ENCODE assay signal across 8 cellular contexts in genomic region chr10:61750943-61751471, GRCh38.
A peak's percentile ranks its signal among the peaks of the same experiment; 100 is the strongest.
DNase-seq lines count a peak whose midpoint lies in the region; ATAC-seq and TF ChIP-seq lines count a peak whose summit lies in the region.

No MANE protein-coding gene starts in this region.

- no peak for TF ChIP-seq POLR2A in ovary (IDR thresholded peaks at IDR 0.05)
- TF ChIP-seq POLR2A in upper lobe of left lung (IDR thresholded peaks at IDR 0.05), result no peak

- no peak overlapping the region for H3K4me2 ChIP-seq in fibroblast of lung (ENCODE audit: extremely low read depth, insufficient read depth, low read length)

- 68 to 86% (median 73%) methylated on average over 6 of the region's 6 CpGs for WGBS in ovary, 3 donors
- 48 to 58% methylated on average over 6 of the region's 6 CpGs for WGBS in upper lobe of left lung, 2 donors

- DNase-seq in BJ (ENCODE audit: low read depth) (no peak), NT2/D1 (ENCODE audit: low read depth, low spot score) (peak; percentile 11), activated T-cell treated with anti-CD3 and anti-CD28 coated beads for 24 hours (ENCODE audit: low read depth) (peak; percentile 65), fibroblast of lung (ENCODE audit: low read depth in 2 of 2) (peak; percentile 61 to 62), ovary (peak; percentile 29 to 61 (median 39)), upper lobe of left lung (peak in 1 of 2 donors; percentile 81)

- H3K27ac ChIP-seq in fibroblast of lung (ENCODE audit: insufficient read depth, low read length) (no peak overlapping the region), ovary (no peak overlapping the region), upper lobe of left lung (no peak overlapping the region)

- POLR2A ChIA-PET in BJ (lab: Charles Lee), result interaction anchor here (0.6 kb wide), 2 partner anchors 78 to 923 kb away, joined by 4 to 6 read pairs; no protein-coding TSS in a partner anchor

- no peaks in the 10 kb centered on the region for H3K79me2 ChIP-seq in fibroblast of lung (ENCODE audit: control insufficient read depth, insufficient read depth, low read length)

- CTCF ChIA-PET in BJ (lab: Yijun Ruan, JAX), result interaction anchor here (0.6 to 3.7 kb wide), 21 partner anchors 9 to 598 kb away, joined by 3 to 28 read pairs (median 4); partner anchors contain the start of gene ARID5B

- H3K4me3 ChIP-seq in BJ (ENCODE audit: low read depth, low read length) (no peak overlapping the region), NT2/D1 (ENCODE audit: insufficient read length, low read depth) (no peak overlapping the region), fibroblast of lung (replicated peaks in 1 of 4; ENCODE audit: control extremely low read depth in 1 of 4, insufficient read depth in 1 of 4, low read depth in 3 of 4, low read length in 4 of 4) (no peak overlapping the region), ovary (no peak overlapping the region), upper lobe of left lung (no peak overlapping the region)

- no peaks in the 10 kb centered on the region for H3K9me3 ChIP-seq in NT2/D1 (ENCODE audit: insufficient read depth, low read length)
- H3K9me3 ChIP-seq in fibroblast of lung (ENCODE audit: control insufficient read depth, insufficient read depth, low read depth, low read length), result no peaks in the 10 kb centered on the region
- no peaks in the 10 kb centered on the region for H3K9me3 ChIP-seq in ovary
- no peaks in the 10 kb centered on the region for H3K9me3 ChIP-seq in upper lobe of left lung

- intact Hi-C loops in ovary (cut with DNase I), result no loop called here

- H2AFZ ChIP-seq in fibroblast of lung (ENCODE audit: low read length), result no peak overlapping the region

- TF ChIP-seq EP300 in ovary (IDR thresholded peaks at IDR 0.05), result no peak
- TF ChIP-seq EP300 in upper lobe of left lung (IDR thresholded peaks at IDR 0.05), result no peak

- H3K27me3 ChIP-seq in BJ (ENCODE audit: control insufficient read depth, insufficient read depth, low read length) (no peaks in the 10 kb centered on the region), NT2/D1 (ENCODE audit: insufficient read depth, insufficient read length) (no peaks in the 10 kb centered on the region), fibroblast of lung (ENCODE audit: control insufficient read depth, insufficient read depth, low read length) (no peaks in the 10 kb centered on the region), ovary (no peaks in the 10 kb centered on the region), upper lobe of left lung (no peaks in the 10 kb centered on the region)

- no peaks in the 10 kb centered on the region for H3K4me1 ChIP-seq in NT2/D1 (ENCODE audit: insufficient read depth, insufficient read length)
- peaks cover 8% of the 10 kb centered on the region for H3K4me1 ChIP-seq in fibroblast of lung (ENCODE audit: control insufficient read depth, extremely low read depth, insufficient read depth, low read length)
- H3K4me1 ChIP-seq in ovary (ENCODE audit: insufficient read depth), result peaks cover 6% of the 10 kb centered on the region
- H3K4me1 ChIP-seq in upper lobe of left lung, result peaks cover 14 to 20% (median 16%) of the 10 kb centered on the region in 4 donors

- H4K20me1 ChIP-seq in fibroblast of lung (ENCODE audit: control insufficient read depth, extremely low read depth, insufficient read depth, low read length), result no peaks in the 10 kb centered on the region

- TF ChIP-seq CTCF in BJ (IDR thresholded peaks at IDR 0.05; ENCODE audit: insufficient read depth, low read depth, low read length) (peak; percentile 71), fibroblast of lung (conservative IDR thresholded peaks at IDR 0.05 in 1 of 2, IDR thresholded peaks at IDR 0.05 in 1 of 2; ENCODE audit: low read depth in 1 of 2, low read length in 2 of 2) (peak; percentile 72), ovary (IDR thresholded peaks at IDR 0.05) (no peak), upper lobe of left lung (IDR thresholded peaks at IDR 0.05) (peak in 5 of 6 experiments; percentile 56 to 70 (median 64))

- H3K9ac ChIP-seq in NT2/D1 (ENCODE audit: insufficient read length, low read depth), result no peak overlapping the region
- no peak overlapping the region for H3K9ac ChIP-seq in fibroblast of lung (ENCODE audit: insufficient read depth, low read length)

- ATAC-seq in GM18907 (IDR thresholded peaks at IDR 0.05; ENCODE audit: unreplicated experiment) (peak; percentile 80), HG03103 (IDR thresholded peaks at IDR 0.05; ENCODE audit: low read depth, unreplicated experiment) (peak; percentile 90), upper lobe of left lung (ENCODE audit: low FRiP score in 2 of 2) (peak; percentile 86 to 92)

- no peaks in the 10 kb centered on the region for H3K36me3 ChIP-seq in BJ (ENCODE audit: control insufficient read depth, insufficient read depth, low read length)
- no peaks in the 10 kb centered on the region for H3K36me3 ChIP-seq in NT2/D1 (ENCODE audit: insufficient read depth, insufficient read length, low read length)
- H3K36me3 ChIP-seq in fibroblast of lung (ENCODE audit: control insufficient read depth, insufficient read depth, low read length), result no peaks in the 10 kb centered on the region
- no peaks in the 10 kb centered on the region for H3K36me3 ChIP-seq in ovary
- H3K36me3 ChIP-seq in upper lobe of left lung, result no peaks in the 10 kb centered on the region

Comparison
In these comparisons a context has a peak if more than half of its experiments do, and no peak if none do; other contexts are left out.
1. CTCF ChIP-seq: peak in BJ (single experiment), fibroblast of lung (2 of 2) and upper lobe of left lung (5 of 6); none in ovary (0 of 3).
2. Peak in every context shown above with its lines, with median percentiles within 50 percentile points of each other: ATAC-seq.